In the genomic region with DNA sequence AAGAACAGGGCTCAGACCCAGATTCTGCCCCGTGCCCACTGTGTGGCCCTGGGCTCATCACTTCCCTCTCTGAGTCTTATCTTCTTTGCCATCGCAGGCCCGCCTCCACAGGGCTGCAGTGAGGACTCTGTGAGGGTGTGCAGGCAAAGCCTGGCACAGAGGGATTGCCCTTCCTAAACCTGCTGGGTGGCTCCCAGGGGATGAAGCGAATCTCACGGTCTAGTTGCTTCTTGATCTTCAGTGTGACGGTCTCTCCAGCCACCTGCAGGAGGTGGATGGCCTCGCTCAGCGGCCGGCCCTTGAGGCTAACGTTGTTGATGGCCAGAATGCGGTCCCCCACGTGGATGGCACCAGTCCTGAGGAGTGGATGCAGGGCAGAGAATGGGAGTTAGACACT, we compare ENCODE assay signal across 24 cellular contexts. TPM values are rescaled to one million over a fixed set of nuclear protein-coding genes. Genes with fewer than 3 reads are reported as not detected.
DNase-seq lines count a peak whose midpoint lies in the region; TF ChIP-seq lines count a peak whose summit lies in the region.
"Had no signal": no experiment of that assay in that cellular context is flagged by ENCODE, and none has a peak within 500 bp of the region (broad histone marks: within the 10 kb centered on the region; RNA-seq: fewer than 3 reads in every experiment).

No MANE protein-coding gene starts in this region.

- peaks cover 40% of the 10 kb centered on the region for H3K4me1 ChIP-seq in BLaER1

- POLR2A ChIA-PET in HEK293T (lab: Yijun Ruan, JAX): no interaction called here

- peaks cover 10% of the 10 kb centered on the region for H3K9me3 ChIP-seq in BLaER1

- H3K27ac ChIP-seq in BLaER1: no peak overlapping the region
- H3K27ac ChIP-seq: cardiac muscle cell, heart left ventricle, HL-60, upper lobe of left lung had no signal

- H3K4me3 ChIP-seq in BLaER1: no peak overlapping the region
- H3K4me3 ChIP-seq: cardiac muscle cell, GM23338, heart left ventricle, upper lobe of left lung had no signal

- H3K27me3 ChIP-seq in BLaER1: no peaks in the 10 kb centered on the region
- H3K27me3 ChIP-seq: cardiac muscle cell, heart left ventricle, upper lobe of left lung had no signal

- CTCF ChIA-PET in HEK293T (lab: Yijun Ruan, JAX): no interaction called here

- H3K9ac ChIP-seq in BLaER1: no peak overlapping the region

- DNase-seq in NCI-H1092 (lab: John Stamatoyannopoulos, UW): peak; percentile 3
- no peak for DNase-seq in NCI-H1092 treated with DMSO at 0.1 percent for 48 hours (lab: John Stamatoyannopoulos, UW)
- DNase-seq in NCI-H69 (lab: John Stamatoyannopoulos, UW): peak; percentile 5
- DNase-seq in mesenteric fat pad (ENCODE audit: low spot score): peak; percentile 71
- no peak for DNase-seq in NCI-H510A (lab: John Stamatoyannopoulos, UW)
- no peak for DNase-seq in HEK293T (ENCODE audit: extremely low spot score)
- no peak for DNase-seq in hepatic stellate cell (ENCODE audit: low spot score)
- DNase-seq: activated CD4-positive, alpha-beta T cell treated with anti-CD3 and anti-CD28 coated beads, Interleukin-2, amount 10 ng/mL, durations not matched to agents 7 days and 5 days; activated naive CD4-positive, alpha-beta T cell; amygdala; dermis blood vessel endothelial cell; immature natural killer cell; NCI-H1930; NCI-H446 treated with DMSO at 0.1 percent for 48 hours; SIG-M5; stimulated activated CD4-positive, alpha-beta T cell treated with anti-CD3 and anti-CD28 coated beads, Interleukin-4, amount 100 ng/mL, for 4 hours; T-helper 17 cell; upper lobe of left lung had no signal

- peak overlapping the region; percentile 46 for H3K4me2 ChIP-seq in BLaER1
- H3K4me2 ChIP-seq: GM23338 had no signal

- H4K20me1 ChIP-seq in BLaER1: no peaks in the 10 kb centered on the region

- no peaks in the 10 kb centered on the region for H3K36me3 ChIP-seq in BLaER1
- H3K36me3 ChIP-seq: cardiac muscle cell, upper lobe of left lung had no signal

TF ChIP-seq in HEK293T, 16 proteins besides CTCF, POLR2A, EP300 and RAD21:
- no peak for TF ChIP-seq SUZ12 (IDR thresholded peaks at IDR 0.05)
- TF ChIP-seq BHLHE40 (IDR thresholded peaks at IDR 0.05; ENCODE audit: borderline replicate concordance): no peak
- no peak for TF ChIP-seq SP1 (IDR thresholded peaks at IDR 0.05)
- no peak for TF ChIP-seq ELF4 (IDR thresholded peaks at IDR 0.05)
- TF ChIP-seq FOXA1 (IDR thresholded peaks at IDR 0.05): no peak
- TF ChIP-seq ARNT (IDR thresholded peaks at IDR 0.05): no peak
- TF ChIP-seq FOXM1 (IDR thresholded peaks at IDR 0.05; ENCODE audit: borderline replicate concordance): no peak
- TF ChIP-seq HDGF (IDR thresholded peaks at IDR 0.05; ENCODE audit: borderline replicate concordance): no peak
- no peak for TF ChIP-seq FOXK2 (IDR thresholded peaks at IDR 0.05)
- TF ChIP-seq L3MBTL2 (conservative IDR thresholded peaks at IDR 0.05): no peak
- TF ChIP-seq CTBP1 (IDR thresholded peaks at IDR 0.05; ENCODE audit: borderline replicate concordance): no peak
- TF ChIP-seq NFRKB (IDR thresholded peaks at IDR 0.05): no peak
- no peak for TF ChIP-seq LEF1 (IDR thresholded peaks at IDR 0.05; ENCODE audit: borderline replicate concordance)
- no peak for TF ChIP-seq ZNF384 (IDR thresholded peaks at IDR 0.05)

RNA-seq across cellular contexts. Expression of a gene that starts 32.8 kb away (rescaled TPM):
- total RNA-seq in mesenteric fat pad: 0.71 TPM
- total RNA-seq: endothelial cell of umbilical vein had no signal

Comparison
In these comparisons a context has a peak if more than half of its experiments do, and no peak if none do; other contexts are left out.
1. DNase-seq: peak in NCI-H1092 (single experiment), NCI-H69 (single experiment) and mesenteric fat pad (single experiment); none in NCI-H1092 treated with DMSO at 0.1 percent for 48 hours (single experiment), NCI-H510A (single experiment), HEK293T (single experiment) and hepatic stellate cell (single experiment).